Comparison of ENCODE assay signal across 13 cellular contexts in genomic region chr11:90251599-90251998, GRCh38. TPM values are rescaled to one million over a fixed set of nuclear protein-coding genes. Genes with fewer than 3 reads are reported as not detected.
A peak's percentile ranks its signal among the peaks of the same experiment; 100 is the strongest.
DNase-seq lines count a peak whose midpoint lies in the region; ATAC-seq, FAIRE-seq and TF ChIP-seq lines count a peak whose summit lies in the region.
"Had no signal": no experiment of that assay in that cellular context is flagged by ENCODE, and none has a peak within 500 bp of the region (broad histone marks: within the 10 kb centered on the region; RNA-seq: fewer than 3 reads in every experiment).

No MANE protein-coding gene starts in this region.

- in situ Hi-C loops in HepG2 (cut with HindIII; ENCODE audit: extremely low pct_ligation_motif_present, low pct_unique_long_range_greater_than_20kb), result no loop called here

- H3K4me1 Mint-ChIP-seq in stimulated activated naive CD8-positive, alpha-beta T cell treated with anti-CD3 and anti-CD28 coated beads, Interleukin-15, amount 100 ng/mL, for 72 hours, result peaks cover 4% of the 10 kb centered on the region

- WGBS in HepG2 (ENCODE audit: low lambda C conversion rate), result 2% methylated on average over 2 of the region's 2 CpGs
- 59% methylated on average over 2 of the region's 2 CpGs for WGBS in right lobe of liver (ENCODE audit: insufficient coverage, low coverage, low lambda C conversion rate, missing lambda C conversion rate)
- 69 to 79% (median 74%) methylated on average over 2 of the region's 2 CpGs for WGBS in spleen, 5 donors

- no peak for TF ChIP-seq EP300 in HepG2 (IDR thresholded peaks at IDR 0.05; ENCODE audit: low read depth in 2 of 2, low read length in 2 of 2)
- TF ChIP-seq EP300 in HepG2 (CRISPR knock-in tag; IDR thresholded peaks at IDR 0.05; ENCODE audit: borderline replicate concordance), result no peak

- H3K4me1 ChIP-seq in HepG2 (ENCODE audit: insufficient read depth, low read length) (no peaks in the 10 kb centered on the region), right lobe of liver (no peaks in the 10 kb centered on the region), spleen (peaks cover 0 to 16% (median 0%) of the 10 kb centered on the region in 6 donors)
- H3K4me1 ChIP-seq: prostate gland had no signal

- H3K27me3 ChIP-seq in HepG2 (ENCODE audit: control insufficient read depth in 1 of 2, insufficient read depth in 2 of 2, low read length in 2 of 2) (no peaks in the 10 kb centered on the region; a peak in 1 of 5 replicates), right lobe of liver (peaks cover 0 to 5% of the 10 kb centered on the region in 2 donors), spleen (replicated peaks in 1 of 7) (no peaks in the 10 kb centered on the region)
- H3K27me3 ChIP-seq: BLaER1 treated with 17β-estradiol and CSF1 and Interleukin-3, amounts not matched to agents 10 nM and 100 nM had no signal

- TF ChIP-seq RAD21 in HepG2 (CRISPR knock-in tag; IDR thresholded peaks at IDR 0.05), result no peak

- peak overlapping the region; percentile 68 for H3K4me2 ChIP-seq in HepG2 (ENCODE audit: low read depth, low read length)

- H3K27ac Mint-ChIP-seq in stimulated activated naive CD8-positive, alpha-beta T cell treated with anti-CD3 and anti-CD28 coated beads, Interleukin-15, amount 100 ng/mL, for 72 hours, result peak overlapping the region in 1 of 2 donors; percentile 54

- H3K4me3 ChIP-seq in HepG2 (replicated peaks in 1 of 3; ENCODE audit: insufficient read depth in 1 of 3, low read depth in 2 of 3, low read length in 3 of 3) (peak overlapping the region; percentile 36 to 49 (median 49)), right lobe of liver (no peak overlapping the region), spleen (peak overlapping the region in 1 of 8 donors; percentile 44)
- H3K4me3 ChIP-seq: BLaER1 treated with 17β-estradiol and CSF1 and Interleukin-3, amounts not matched to agents 10 nM and 100 nM; prostate gland had no signal

- H3K4me3 Mint-ChIP-seq in stimulated activated naive CD8-positive, alpha-beta T cell treated with anti-CD3 and anti-CD28 coated beads, Interleukin-15, amount 100 ng/mL, for 72 hours, result peak overlapping the region; percentile 44 to 66

- no peaks in the 10 kb centered on the region for H3K79me2 ChIP-seq in HepG2 (ENCODE audit: insufficient read depth, low read length)

- H3K27ac ChIP-seq in HepG2 (ENCODE audit: extremely low read length, insufficient read depth, low read length), result no peak overlapping the region
- H3K27ac ChIP-seq in right lobe of liver, result no peak overlapping the region
- H3K27ac ChIP-seq in spleen, result peak overlapping the region in 2 of 8 donors; percentile 5 to 28
- H3K27ac ChIP-seq: BLaER1 treated with 17β-estradiol and CSF1 and Interleukin-3, amounts not matched to agents 10 nM and 100 nM; prostate gland had no signal

- BruUV-seq in HepG2 (replicated peaks; lab: Mats Ljungman, UMichigan), result TSS peak; percentile 83

- POLR2A ChIA-PET in HepG2 (lab: Yijun Ruan, JAX), result no interaction called here

- H2AFZ ChIP-seq in HepG2 (ENCODE audit: low read length), result no peak overlapping the region

- no peaks in the 10 kb centered on the region for H3K9me3 Mint-ChIP-seq in stimulated activated naive CD8-positive, alpha-beta T cell treated with anti-CD3 and anti-CD28 coated beads, Interleukin-15, amount 100 ng/mL, for 72 hours

- DNase-seq in HepG2 (ENCODE audit: low spot score) (no peak), right lobe of liver (no peak), RPMI8226 (peak; percentile 23), spleen (no peak), AG08395 (ENCODE audit: low spot score) (no peak)
- DNase-seq in stimulated activated naive CD8-positive, alpha-beta T cell treated with anti-CD3 and anti-CD28 coated beads, Interleukin-15, amount 100 ng/mL, for 72 hours, result no peak
- DNase-seq: activated CD4-positive, alpha-beta T cell treated with anti-CD3 and anti-CD28 coated beads, Interleukin-2, amount 50 U/mL, for 4 hours; effector CD8-positive, alpha-beta T cell; NCI-H2171 had no signal

- CTCF ChIA-PET in HepG2 (lab: Yijun Ruan, JAX; ENCODE audit: low intra/inter-chr PET ratio, low total read pairs), result no interaction called here

- TF ChIP-seq CTCF in HepG2 (CRISPR knock-in tag; IDR thresholded peaks at IDR 0.05) (no peak), right lobe of liver (IDR thresholded peaks at IDR 0.05) (no peak), spleen (IDR thresholded peaks at IDR 0.05 in 8 of 11, conservative IDR thresholded peaks at IDR 0.05 in 3 of 11) (no peak)

- H4K20me1 ChIP-seq in HepG2 (ENCODE audit: insufficient read depth, low read length), result no peaks in the 10 kb centered on the region
- H4K20me1 ChIP-seq: BLaER1 treated with 17β-estradiol and CSF1 and Interleukin-3, amounts not matched to agents 10 nM and 100 nM had no signal

- intact Hi-C loops in HepG2 (cut with micrococcal nuclease; ENCODE audit: unreplicated experiment), result no loop called here
- intact Hi-C loops in right lobe of liver (cut with DNase I), result no loop called here
- intact Hi-C loops in spleen (cut with DNase I; ENCODE audit: low total_unique reads), result no loop called here

- H3K27me3 Mint-ChIP-seq in stimulated activated naive CD8-positive, alpha-beta T cell treated with anti-CD3 and anti-CD28 coated beads, Interleukin-15, amount 100 ng/mL, for 72 hours, result peaks cover 10% of the 10 kb centered on the region

- peak overlapping the region; percentile 63 for H3K9ac ChIP-seq in HepG2 (ENCODE audit: insufficient read depth, low read depth, low read length)
- H3K9ac ChIP-seq: BLaER1 treated with 17β-estradiol and CSF1 and Interleukin-3, amounts not matched to agents 10 nM and 100 nM had no signal

- no peak for FAIRE-seq in HepG2 (lab: Jason Lieb, UNC)
- FAIRE-seq: bronchial epithelial cell had no signal

- peak; percentile 44 for ATAC-seq in HepG2
- no peak for ATAC-seq in right lobe of liver
- ATAC-seq in HG02678 (IDR thresholded peaks at IDR 0.05; ENCODE audit: unreplicated experiment), result peak; percentile 36
- peak; percentile 28 for ATAC-seq in stimulated activated naive CD8-positive, alpha-beta T cell treated with anti-CD3 and anti-CD28 coated beads, Interleukin-15, amount 100 ng/mL, for 72 hours

- H3K36me3 ChIP-seq in HepG2 (replicated peaks in 1 of 2; ENCODE audit: control insufficient read depth in 1 of 2, insufficient read depth in 2 of 2, low read length in 2 of 2), result no peaks in the 10 kb centered on the region
- no peaks in the 10 kb centered on the region for H3K36me3 ChIP-seq in right lobe of liver
- H3K36me3 ChIP-seq in spleen, result no peaks in the 10 kb centered on the region
- H3K36me3 ChIP-seq: BLaER1 treated with 17β-estradiol and CSF1 and Interleukin-3, amounts not matched to agents 10 nM and 100 nM; prostate gland had no signal

- no peak for TF ChIP-seq POLR2A in HepG2 (IDR thresholded peaks at IDR 0.05; ENCODE audit: insufficient read depth in 1 of 2, low read depth in 2 of 2, low read length in 2 of 2)
- TF ChIP-seq POLR2A in right lobe of liver (IDR thresholded peaks at IDR 0.05), result no peak
- TF ChIP-seq POLR2A in spleen (IDR thresholded peaks at IDR 0.05), result no peak

- H3K9me3 ChIP-seq in HepG2 (ENCODE audit: low read length) (no peaks in the 10 kb centered on the region), right lobe of liver (no peaks in the 10 kb centered on the region), spleen (peaks cover 0 to 4% (median 0%) of the 10 kb centered on the region in 8 donors)
- H3K9me3 ChIP-seq: prostate gland had no signal

TF ChIP-seq in HepG2, 621 proteins besides CTCF, POLR2A, EP300 and RAD21 (continues in another document):
- TF ChIP-seq SMAD9 (CRISPR knock-in tag; IDR thresholded peaks at IDR 0.05) (no peak), ZNF83 (CRISPR knock-in tag; IDR thresholded peaks at IDR 0.05; ENCODE audit: borderline replicate concordance) (no peak), ZBTB42 (CRISPR knock-in tag; IDR thresholded peaks at IDR 0.05) (no peak), PHF5A (CRISPR knock-in tag; IDR thresholded peaks at IDR 0.05; ENCODE audit: low read depth, unreplicated experiment) (no peak), SNAPC5 (CRISPR knock-in tag; IDR thresholded peaks at IDR 0.05; ENCODE audit: borderline replicate concordance) (no peak)

RNA-seq across cellular contexts. Expression of gene CHORDC1, which starts 28.8 kb away (rescaled TPM):
- total RNA-seq in HepG2 (2016; rRNA removed; fragmentation: Illumina TruSeq; extraction: Trizol), result 73.5 and 120 TPM in 2 replicates
- total RNA-seq in HepG2 (2016; cell fraction: cytosol; rRNA removed; fragmentation: Illumina TruSeq; extraction: Trizol; ENCODE audit: low read depth), result 8.6 and 12.4 TPM in 2 replicates
- total RNA-seq in HepG2 (2016; cell fraction: insoluble cytoplasmic fraction; rRNA removed; fragmentation: Illumina TruSeq; extraction: Trizol), result 77.7 and 131 TPM in 2 replicates
- 21.5 and 21.9 TPM in 2 replicates for total RNA-seq in HepG2 (2016; cell fraction: membrane; rRNA removed; fragmentation: Illumina TruSeq; extraction: Trizol)
- 61.7 and 64.3 TPM in 2 replicates for total RNA-seq in HepG2 (2016; cell fraction: nucleus; rRNA removed; fragmentation: Illumina TruSeq; extraction: Trizol)
- 16.8 and 19.1 TPM in 2 replicates for polyA plus RNA-seq in HepG2 (2011; rRNA removed)
- 14.7 and 23.5 TPM in 2 replicates for polyA plus RNA-seq in HepG2 (2011; cell fraction: cytosol; rRNA removed)
- polyA plus RNA-seq in HepG2 (2011; cell fraction: nucleus; rRNA removed), result 14.9 and 17.8 TPM in 2 replicates
- 21.4 and 44.2 TPM in 2 replicates for polyA plus RNA-seq in HepG2 (2012)
- 5.1 and 6.2 TPM in 2 replicates for polyA plus RNA-seq in HepG2 (2016; cell fraction: cytosol; fragmentation: Illumina TruSeq; extraction: Trizol; ENCODE audit: low read depth)
- 159 and 173 TPM in 2 replicates for polyA plus RNA-seq in HepG2 (2016; cell fraction: insoluble cytoplasmic fraction; fragmentation: Illumina TruSeq; extraction: Trizol; ENCODE audit: low read depth)
- polyA plus RNA-seq in HepG2 (2016; cell fraction: membrane; fragmentation: Illumina TruSeq; extraction: Trizol; ENCODE audit: low read depth), result 13.2 and 13.9 TPM in 2 replicates
- polyA plus RNA-seq in HepG2 (2016; cell fraction: nucleus; fragmentation: Illumina TruSeq; extraction: Trizol; ENCODE audit: insufficient read depth, low read depth), result 94.3 and 97.6 TPM in 2 replicates
- polyA minus RNA-seq in HepG2 (2011; rRNA and poly(A)+ RNA removed; ENCODE audit: low replicate concordance), result 46.2 and 154 TPM in 2 replicates
- polyA minus RNA-seq in HepG2 (2011; cell fraction: cytosol; rRNA and poly(A)+ RNA removed), result 10.7 and 16.1 TPM in 2 replicates
- 93.9 and 120 TPM in 2 replicates for polyA minus RNA-seq in HepG2 (2011; cell fraction: nucleus; rRNA and poly(A)+ RNA removed)
- 10 to 100 TPM; 14.4 to 32.3 (median 17.8) TPM for total RNA-seq in right lobe of liver
- total RNA-seq in spleen, result 10 to 100 TPM; 36.3 to 82.6 (median 52.5) TPM
- polyA plus RNA-seq in spleen, result 10 to 100 TPM; 21.0 to 31.4 (median 22.1) TPM

Comparison
In these comparisons a context has a peak if more than half of its experiments do, and no peak if none do; other contexts are left out.
1. ATAC-seq: peak in HepG2 (single experiment), HG02678 (single experiment) and stimulated activated naive CD8-positive, alpha-beta T cell treated with anti-CD3 and anti-CD28 coated beads, Interleukin-15, amount 100 ng/mL, for 72 hours (single experiment); none in right lobe of liver (0 of 4).
2. H3K4me3 ChIP-seq: peak in HepG2 (3 of 3); none in right lobe of liver (0 of 3).